In the genomic region with DNA sequence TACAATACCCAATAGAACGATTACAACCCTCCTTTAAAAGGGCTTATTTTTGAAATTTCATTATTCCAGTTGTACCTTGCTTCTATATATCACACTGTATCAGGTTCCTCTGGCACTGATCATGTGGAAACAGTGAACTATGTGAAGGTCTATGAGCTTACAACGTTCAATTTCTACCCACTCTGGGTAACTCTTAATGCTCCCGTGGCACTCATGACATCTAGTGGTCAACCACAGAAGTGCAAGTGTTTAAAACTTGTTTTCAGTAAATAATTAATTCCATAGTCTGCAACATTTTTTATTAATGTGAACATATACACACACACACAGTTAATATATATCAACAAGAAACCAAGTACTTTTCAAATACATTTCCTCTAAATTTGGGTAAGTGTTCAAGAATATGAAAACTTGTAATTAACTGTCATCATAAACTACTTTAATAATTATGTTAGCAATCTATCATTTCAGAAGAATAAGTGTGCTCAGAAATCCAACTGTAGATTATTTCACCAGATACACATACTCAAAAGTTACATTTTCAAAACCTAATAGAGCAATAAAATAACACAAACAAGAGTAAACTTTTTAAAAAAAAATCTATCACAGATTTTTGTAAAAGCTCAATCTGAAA, we compare ENCODE assay signal across 8 cellular contexts.
DNase-seq lines count a peak whose midpoint lies in the region; ATAC-seq, FAIRE-seq and TF ChIP-seq lines count a peak whose summit lies in the region.

No MANE protein-coding gene starts in this region.

- ATAC-seq in GM18508 (IDR thresholded peaks at IDR 0.05; ENCODE audit: insufficient read depth, unreplicated experiment) (peak; percentile 48), GM21825 (IDR thresholded peaks at IDR 0.05; ENCODE audit: unreplicated experiment) (no peak)

- peak; percentile 97 for TF ChIP-seq CTCF in RWPE1 (conservative IDR thresholded peaks at IDR 0.05; ENCODE audit: low read depth)

- no peak overlapping the region for H3K27ac ChIP-seq in RWPE1

- peak; percentile 36 for FAIRE-seq in HTR-8/SVneo (lab: Jason Lieb, UNC)
- FAIRE-seq in islet of Langerhans (lab: Jason Lieb, UNC), result peak; percentile 91

- in situ Hi-C loops in T47D (cut with HindIII; ENCODE audit: low pct_unique_long_range_greater_than_20kb, low sequenced_read_pairs), result no loop called here

- POLR2A ChIA-PET in RWPE1 (lab: Yijun Ruan, JAX; ENCODE audit: low non-redundant PET), result no interaction called here

- CTCF ChIA-PET in RWPE1 (lab: Yijun Ruan, JAX), result interaction anchor here (0.6 to 1.6 kb wide), 16 partner anchors 30 to 1972 kb away, joined by 3 to 5 read pairs (median 3); no protein-coding TSS in a partner anchor

- peak; percentile 52 for DNase-seq in Ammon's horn (ENCODE audit: low spot score)
- DNase-seq in HTR-8/SVneo (ENCODE audit: insufficient read length, low spot score), result peak; percentile 54
- DNase-seq in RWPE1 (ENCODE audit: low spot score), result peak; percentile 41
- DNase-seq in T47D (ENCODE audit: low read depth in 1 of 2, low spot score in 1 of 2), result peak; percentile 20 to 70
- peak; percentile 9 to 41 (median 15) for DNase-seq in stimulated activated CD4-positive, alpha-beta T cell treated with anti-CD3 and anti-CD28 coated beads, TNF-alpha, amount 100 ng/mL, for 24 hours (ENCODE audit: low read depth in 3 of 3)
